Comparison of ENCODE assay signal across 8 cellular contexts in genomic region chr12:102948941-102949352, GRCh38. TPM values are rescaled to one million over a fixed set of nuclear protein-coding genes. Genes with fewer than 3 reads are reported as not detected.
DNase-seq lines count a peak whose midpoint lies in the region; ATAC-seq and TF ChIP-seq lines count a peak whose summit lies in the region.

No MANE protein-coding gene starts in this region.

- no peak overlapping the region for H3K4me3 ChIP-seq in Peyer's patch

- peaks cover 0 to 14% of the 10 kb centered on the region in 2 donors for H3K27me3 ChIP-seq in Peyer's patch

- ATAC-seq in GM18858 (IDR thresholded peaks at IDR 0.05; ENCODE audit: unreplicated experiment) = no peak
- ATAC-seq in HG02870 (IDR thresholded peaks at IDR 0.05; ENCODE audit: unreplicated experiment) = no peak

- no peaks in the 10 kb centered on the region for H3K4me1 ChIP-seq in Peyer's patch

- H3K27ac ChIP-seq in Peyer's patch = no peak overlapping the region

- TF ChIP-seq CTCF in Peyer's patch (IDR thresholded peaks at IDR 0.05) = peak; percentile 56 to 92 (median 81)

- DNase-seq in COR-L47 (lab: John Stamatoyannopoulos, UW) (peak; percentile 72), HT-29 (ENCODE audit: low spot score) (peak; percentile 54), Peyer's patch (peak; percentile 62 to 72 (median 67)), amygdala (lab: John Stamatoyannopoulos, UW) (peak in 36 of 56 donors; percentile 3 to 86 (median 35)), iris pigment epithelial cell (ENCODE audit: low read depth) (peak; percentile 34)
- DNase-seq in stimulated activated CD4-positive, alpha-beta T cell treated with anti-CD3 and anti-CD28 coated beads, TNF-alpha, amount 100 ng/mL, for 24 hours (ENCODE audit: low read depth in 3 of 3) = peak in 2 of 3 experiments; percentile 24 to 53

- no peaks in the 10 kb centered on the region for H3K36me3 ChIP-seq in Peyer's patch

- no peaks in the 10 kb centered on the region for H3K9me3 ChIP-seq in Peyer's patch

- no peak for TF ChIP-seq POLR2A in Peyer's patch (IDR thresholded peaks at IDR 0.05)

RNA-seq across cellular contexts. Expression of gene ASCL1, which starts 8.5 kb away (rescaled TPM):
- not detected in 2 replicates for total RNA-seq in HT-29 (2014; rRNA removed; shearing (Covaris generic))
- total RNA-seq in Peyer's patch = not detected

RNA-seq across cellular contexts. Expression of gene PAH, which starts 31.9 kb away (rescaled TPM):
- total RNA-seq in HT-29 (2014; rRNA removed; shearing (Covaris generic)) = 0.26 TPM in 1 of 2 replicates, not detected in the other
- not detected for total RNA-seq in Peyer's patch
